ENCODE assay signal across 8 cellular contexts in the genomic region with DNA sequence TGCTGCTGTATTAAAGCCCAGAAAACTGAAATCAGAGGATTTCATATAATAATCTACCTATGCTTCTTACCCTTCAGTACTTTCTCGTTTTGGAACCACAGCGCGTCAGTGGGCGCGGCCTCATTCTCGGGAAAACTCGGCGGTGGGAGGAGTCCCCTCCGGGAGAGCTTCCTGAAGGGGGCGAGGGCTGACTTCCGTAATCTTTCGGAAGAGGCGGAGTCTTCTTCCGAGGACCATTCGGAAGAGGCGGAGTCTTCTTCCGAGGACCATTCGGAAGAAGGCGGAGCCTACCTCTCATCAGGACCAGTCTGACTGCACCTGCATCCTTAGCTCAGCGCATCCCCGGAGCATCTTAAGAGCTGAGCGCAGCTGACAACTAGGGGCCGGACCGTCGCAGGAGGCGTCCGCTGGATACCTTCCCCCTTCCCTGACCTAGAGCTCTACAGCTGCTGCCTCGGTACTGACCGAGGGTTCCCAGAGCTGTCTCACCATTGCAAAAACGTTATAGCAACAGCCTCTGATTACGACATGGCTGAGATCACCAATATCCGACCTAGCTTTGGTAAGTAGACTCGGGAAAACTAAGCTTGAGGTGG. TPM values are rescaled to one million over a fixed set of nuclear protein-coding genes. Genes with fewer than 3 reads are reported as not detected.
A peak's percentile ranks its signal among the peaks of the same experiment; 100 is the strongest.
DNase-seq lines count a peak whose midpoint lies in the region; ATAC-seq and TF ChIP-seq lines count a peak whose summit lies in the region.

A gene with protein sequence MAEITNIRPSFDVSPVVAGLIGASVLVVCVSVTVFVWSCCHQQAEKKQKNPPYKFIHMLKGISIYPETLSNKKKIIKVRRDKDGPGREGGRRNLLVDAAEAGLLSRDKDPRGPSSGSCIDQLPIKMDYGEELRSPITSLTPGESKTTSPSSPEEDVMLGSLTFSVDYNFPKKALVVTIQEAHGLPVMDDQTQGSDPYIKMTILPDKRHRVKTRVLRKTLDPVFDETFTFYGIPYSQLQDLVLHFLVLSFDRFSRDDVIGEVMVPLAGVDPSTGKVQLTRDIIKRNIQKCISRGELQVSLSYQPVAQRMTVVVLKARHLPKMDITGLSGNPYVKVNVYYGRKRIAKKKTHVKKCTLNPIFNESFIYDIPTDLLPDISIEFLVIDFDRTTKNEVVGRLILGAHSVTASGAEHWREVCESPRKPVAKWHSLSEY (plus strand): TSS at position 334 of the 596 bp plus-strand sequence. CDS start 195 bp downstream, at position 529.

- TF ChIP-seq CTCF in Caco-2 (IDR thresholded peaks at IDR 0.05; ENCODE audit: insufficient read depth in 1 of 2, low read depth in 1 of 2, low read length in 1 of 2, severe bottlenecking in 1 of 2, unreplicated experiment in 1 of 2) (no peak), OCI-LY1 (IDR thresholded peaks at IDR 0.05; ENCODE audit: low read length) (no peak)

- H2AFZ ChIP-seq in OCI-LY1 (ENCODE audit: low read length) = peak within 1 kb of the TSS; percentile 48; the same call in 1 of the 2 replicates

- H3K27ac Mint-ChIP-seq in Caco-2 (ENCODE audit: unreplicated experiment) (peak within 1 kb of the TSS; percentile 40), memory B cell (peak within 1 kb of the TSS; percentile 87)

- H3K4me2 ChIP-seq in OCI-LY1 (ENCODE audit: low read length) = peak within 1 kb of the TSS; percentile 89

- intact Hi-C loops in Caco-2 (cut with micrococcal nuclease; ENCODE audit: unreplicated experiment) = loop anchor here (10.0 kb wide), 1 partner anchor 55 kb away; a partner anchor contains a TSS

- H3K27me3 ChIP-seq in Caco-2 (replicated peaks; ENCODE audit: control insufficient read depth, insufficient read depth, low read length) (no peaks in the 10 kb centered on the region), HUES64 (ENCODE audit: insufficient read depth, low read length) (peaks cover 6% of the 10 kb centered on the region; the same call in 1 of the 2 replicates), OCI-LY1 (ENCODE audit: insufficient read depth, low read length) (no peaks in the 10 kb centered on the region), endocrine pancreas (ENCODE audit: control insufficient read depth, insufficient read depth, low read length) (no peaks in the 10 kb centered on the region)

- DNase-seq in Caco-2 = peak; percentile 94
- DNase-seq in activated CD8-positive, alpha-beta memory T cell treated with anti-CD3 and anti-CD28 coated beads, Interleukin-2, amount 50 U/mL, for 24 hours (ENCODE audit: extremely low read depth) = peak; percentile 90
- peak; percentile 74 to 81 for DNase-seq in memory B cell (ENCODE audit: low spot score in 2 of 2)
- peak; percentile 85 for DNase-seq in stimulated activated CD8-positive, alpha-beta memory T cell treated with anti-CD3 and anti-CD28 coated beads, Interleukin-12 subunit alpha, Interleukin-12 subunit beta, amount 100 ng/mL, for 1 hour (ENCODE audit: low read depth)

- H3K9me3 Mint-ChIP-seq in Caco-2 (ENCODE audit: unreplicated experiment) = no peaks in the 10 kb centered on the region
- H3K9me3 Mint-ChIP-seq in memory B cell = no peaks in the 10 kb centered on the region

- POLR2A ChIA-PET in Caco-2 (lab: Charles Lee) = interaction anchor here (0.5 to 0.6 kb wide), 4 partner anchors 15 to 586 kb away, joined by 3 to 10 read pairs (median 3); a partner anchor contains a TSS

- H3K4me1 Mint-ChIP-seq in Caco-2 (ENCODE audit: low read depth, unreplicated experiment) (peaks cover 6% of the 10 kb centered on the region), memory B cell (peaks cover 15% of the 10 kb centered on the region)

- H3K9ac ChIP-seq in HUES64 (ENCODE audit: low read depth, low read length) (no peak within 1 kb of the TSS), OCI-LY1 (ENCODE audit: low read length) (peak within 1 kb of the TSS; percentile 68), endocrine pancreas (ENCODE audit: control insufficient read depth, insufficient read depth, low read length) (peak within 1 kb of the TSS; percentile 62)

- no peaks in the 10 kb centered on the region for H3K9me2 ChIP-seq in OCI-LY1 (ENCODE audit: low read depth, low read length)

- H3K36me3 ChIP-seq in Caco-2 (ENCODE audit: control insufficient read depth, insufficient read depth, low read length) (no peaks in the 10 kb centered on the region), HUES64 (ENCODE audit: insufficient read depth, low read length) (peaks cover 7% of the 10 kb centered on the region), OCI-LY1 (ENCODE audit: insufficient read depth, low read length) (peaks cover 7% of the 10 kb centered on the region; the same call in 1 of the 2 replicates), endocrine pancreas (ENCODE audit: control insufficient read depth, insufficient read depth, low read length) (no peaks in the 10 kb centered on the region)

- H3K36me3 Mint-ChIP-seq in Caco-2 (ENCODE audit: insufficient read depth, unreplicated experiment) = peaks cover 14% of the 10 kb centered on the region
- H3K36me3 Mint-ChIP-seq in memory B cell = peaks cover 5% of the 10 kb centered on the region

- H4K20me1 ChIP-seq in OCI-LY1 (ENCODE audit: insufficient read depth, low read length) = no peaks in the 10 kb centered on the region

- peaks cover 11% of the 10 kb centered on the region for H3K79me2 ChIP-seq in OCI-LY1 (ENCODE audit: insufficient read depth, low read length)

- ATAC-seq in GM21447 (IDR thresholded peaks at IDR 0.05; ENCODE audit: unreplicated experiment) (peak; percentile 53), memory B cell (ENCODE audit: low read depth) (peak; percentile 79)

- peaks cover 6% of the 10 kb centered on the region for H3K4me1 ChIP-seq in Caco-2
- no peaks in the 10 kb centered on the region; the same call in 1 of the 2 replicates for H3K4me1 ChIP-seq in HUES64 (ENCODE audit: insufficient read depth, low read length)
- peaks cover 41% of the 10 kb centered on the region for H3K4me1 ChIP-seq in OCI-LY1 (ENCODE audit: insufficient read depth, low read length, severe bottlenecking)
- peaks cover 7% of the 10 kb centered on the region for H3K4me1 ChIP-seq in endocrine pancreas (ENCODE audit: control insufficient read depth, insufficient read depth, low read length)

- H3K4me3 ChIP-seq in Caco-2 (ENCODE audit: low read depth, low read length) = peak within 1 kb of the TSS; percentile 48
- H3K4me3 ChIP-seq in HUES64 (ENCODE audit: low read length) = peak within 1 kb of the TSS; percentile 50
- H3K4me3 ChIP-seq in OCI-LY1 (ENCODE audit: low read depth, low read length, poor library complexity, severe bottlenecking) = peak within 1 kb of the TSS; percentile 88
- peak within 1 kb of the TSS; percentile 78 for H3K4me3 ChIP-seq in endocrine pancreas (ENCODE audit: control insufficient read depth, insufficient read depth, low read length)

- WGBS in HUES64 = 14% methylated on average over 33 of the region's 33 CpGs

- peak within 1 kb of the TSS; percentile 47; the same call in 1 of the 2 replicates for H3K27ac ChIP-seq in HUES64 (ENCODE audit: low read depth, low read length)
- H3K27ac ChIP-seq in OCI-LY1 (ENCODE audit: low read depth, low read length, poor library complexity, severe bottlenecking) = peak within 1 kb of the TSS; percentile 86

- no TSS peak for BruUV-seq in Caco-2 (replicated peaks; lab: Mats Ljungman, UMichigan)

- peaks cover 11% of the 10 kb centered on the region for H3F3A ChIP-seq in OCI-LY1 (ENCODE audit: insufficient read depth, low read length)

- H3K4me3 Mint-ChIP-seq in Caco-2 (ENCODE audit: unreplicated experiment) = peak within 1 kb of the TSS; percentile 77
- H3K4me3 Mint-ChIP-seq in memory B cell = peak within 1 kb of the TSS; percentile 91

- CTCF ChIA-PET in Caco-2 (lab: Charles Lee) = interaction anchor here (0.6 kb wide), 1 partner anchor 486 kb away, joined by 4 read pairs; no protein-coding TSS in a partner anchor

- H3K27me3 Mint-ChIP-seq in Caco-2 (ENCODE audit: insufficient read depth, unreplicated experiment) = peaks cover 5% of the 10 kb centered on the region
- peaks cover 12% of the 10 kb centered on the region for H3K27me3 Mint-ChIP-seq in memory B cell

- no peaks in the 10 kb centered on the region for H3K9me3 ChIP-seq in Caco-2
- H3K9me3 ChIP-seq in HUES64 (ENCODE audit: insufficient read depth, low read depth, low read length) = no peaks in the 10 kb centered on the region
- no peaks in the 10 kb centered on the region for H3K9me3 ChIP-seq in OCI-LY1 (ENCODE audit: low read length)
- H3K9me3 ChIP-seq in endocrine pancreas (ENCODE audit: control insufficient read depth, low read length) = no peaks in the 10 kb centered on the region

RNA-seq across cellular contexts. Expression of the gene that starts here (rescaled TPM):
- 0.05 TPM in 1 of 2 replicates, not detected in the other for total RNA-seq in Caco-2 (2022)
- polyA plus RNA-seq in HUES64 (2013, experiment 1 of 2) = 0.95 TPM
- polyA plus RNA-seq in HUES64 (2013, experiment 2 of 2) = 1.8 TPM

Comparison
In these comparisons a context has a peak if more than half of its experiments do, and no peak if none do; other contexts are left out.
1. Peak in every context shown above with its lines: DNase-seq, ATAC-seq, H3K4me3 ChIP-seq and H3K27ac ChIP-seq.
2. Peak in DNase-seq and H3K4me3 ChIP-seq in Caco-2; RNA of the gene not detected or under 1 TPM.